21 cellular contexts compared by ENCODE assay signal in the genomic region with DNA sequence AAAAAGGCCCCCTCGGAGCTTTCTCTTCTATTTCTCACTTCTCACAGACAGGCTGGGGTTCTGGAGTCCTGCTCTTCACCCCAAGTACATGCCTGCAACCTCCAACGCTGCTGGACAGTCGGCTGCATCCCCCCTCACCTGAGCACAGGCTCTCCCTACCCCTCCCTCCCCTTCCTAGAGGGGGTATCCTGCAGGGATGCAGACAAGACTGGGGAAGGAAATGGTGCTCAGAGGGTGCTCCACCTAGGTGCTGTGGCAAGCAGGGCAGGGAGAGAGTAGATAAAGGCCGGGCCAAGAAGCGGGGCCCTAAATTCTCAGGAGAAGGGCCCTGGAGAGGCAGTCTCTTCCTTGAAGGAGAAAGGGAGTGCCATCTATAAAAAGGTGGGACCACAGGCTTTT. TPM values are rescaled to one million over a fixed set of nuclear protein-coding genes. Genes with fewer than 3 reads are reported as not detected.
A peak's percentile ranks its signal among the peaks of the same experiment; 100 is the strongest.
DNase-seq lines count a peak whose midpoint lies in the region; ATAC-seq, FAIRE-seq and TF ChIP-seq lines count a peak whose summit lies in the region.
"Had no signal": no experiment of that assay in that cellular context is flagged by ENCODE, and none has a peak within 500 bp of the region (broad histone marks: within the 10 kb centered on the region; RNA-seq: fewer than 3 reads in every experiment).

No MANE protein-coding gene starts in this region.

- peaks cover 6% of the 10 kb centered on the region for H3K27me3 Mint-ChIP-seq in nephron (ENCODE audit: low read depth)
- peaks cover 10% of the 10 kb centered on the region for H3K27me3 Mint-ChIP-seq in activated CD8-positive, alpha-beta T cell treated with anti-CD3 and anti-CD28 coated beads, Interleukin-2, amount 10 ng/mL, durations not matched to agents 7 days and 5 days (ENCODE audit: low read depth)

- H3K9me3 ChIP-seq in A549: no peaks in the 10 kb centered on the region
- H3K9me3 ChIP-seq in body of pancreas: no peaks in the 10 kb centered on the region
- no peaks in the 10 kb centered on the region for H3K9me3 ChIP-seq in adrenal gland (replicated peaks in 1 of 3)
- H3K9me3 ChIP-seq: transverse colon had no signal

- TF ChIP-seq CTCF in A549 (IDR thresholded peaks at IDR 0.05) (no peak), body of pancreas (IDR thresholded peaks at IDR 0.05) (no peak), nephron (IDR thresholded peaks at IDR 0.05; ENCODE audit: unreplicated experiment in 3 of 3) (no peak), adrenal gland (IDR thresholded peaks at IDR 0.05) (no peak)

- H3K27ac ChIP-seq in A549 (peak overlapping the region in 1 of 2 experiments; percentile 49; a peak in 3 of 6 replicates), body of pancreas (peak overlapping the region in 1 of 4 donors; percentile 20), adrenal gland (no peak overlapping the region)
- H3K27ac ChIP-seq: transverse colon had no signal

- H3K36me3 ChIP-seq in body of pancreas (replicated peaks in 1 of 2; ENCODE audit: insufficient read depth in 1 of 2, low read depth in 2 of 2) (no peaks in the 10 kb centered on the region), adrenal gland (replicated peaks in 1 of 2) (no peaks in the 10 kb centered on the region)
- H3K36me3 ChIP-seq: transverse colon had no signal

- H3K4me1 Mint-ChIP-seq in nephron: peaks cover 89% of the 10 kb centered on the region
- H3K4me1 Mint-ChIP-seq in activated CD8-positive, alpha-beta T cell treated with anti-CD3 and anti-CD28 coated beads, Interleukin-2, amount 10 ng/mL, durations not matched to agents 7 days and 5 days (ENCODE audit: low read depth): peaks cover 6% of the 10 kb centered on the region
- H3K4me1 Mint-ChIP-seq: stimulated activated memory B cell treated with anti-CD40 and anti-IgM and Interleukin-4, amounts not matched to agents 10 μg/mL and 1 μg/mL and 100 μg/mL, for 72 hours had no signal

- H3K4me1 ChIP-seq in A549 (peaks cover 37% of the 10 kb centered on the region), body of pancreas (peaks cover 13% of the 10 kb centered on the region), adrenal gland (replicated peaks in 1 of 2) (no peaks in the 10 kb centered on the region)
- H3K4me1 ChIP-seq: transverse colon had no signal

- H3K27me3 ChIP-seq in body of pancreas (no peaks in the 10 kb centered on the region), adrenal gland (no peaks in the 10 kb centered on the region)
- H3K27me3 ChIP-seq: transverse colon had no signal

- CTCF ChIA-PET in A549 (lab: Yijun Ruan, JAX): interaction anchor here (0.9 to 1.3 kb wide), 2 partner anchors 18 to 99 kb away, joined by 3 read pairs; no protein-coding TSS in a partner anchor
- CTCF ChIA-PET in activated CD8-positive, alpha-beta T cell treated with anti-CD3 and anti-CD28 coated beads, Interleukin-2, amount 10 ng/mL, durations not matched to agents 7 days and 5 days (lab: Charles Lee): no interaction called here

- no peak for TF ChIP-seq RAD21 in A549 (conservative IDR thresholded peaks at IDR 0.05 in 1 of 2, IDR thresholded peaks at IDR 0.05 in 1 of 2)
- TF ChIP-seq RAD21 in Ishikawa (IDR thresholded peaks at IDR 0.05; ENCODE audit: low read depth): no peak

- TF ChIP-seq EP300 in A549 (IDR thresholded peaks at IDR 0.05): no peak
- no peak for TF ChIP-seq EP300 in Ishikawa (IDR thresholded peaks at IDR 0.05; ENCODE audit: borderline replicate concordance)

- intact Hi-C loops in body of pancreas (cut with DNase I) (no loop called here), adrenal gland (cut with DNase I) (no loop called here)

- TF ChIP-seq POLR2A in A549 (IDR thresholded peaks at IDR 0.05; ENCODE audit: low read length): no peak
- TF ChIP-seq POLR2A in body of pancreas (IDR thresholded peaks at IDR 0.05): no peak
- no peak for TF ChIP-seq POLR2A in adrenal gland (IDR thresholded peaks at IDR 0.05)

- H3K36me3 Mint-ChIP-seq in nephron (ENCODE audit: low read depth): no peaks in the 10 kb centered on the region
- no peaks in the 10 kb centered on the region for H3K36me3 Mint-ChIP-seq in activated CD8-positive, alpha-beta T cell treated with anti-CD3 and anti-CD28 coated beads, Interleukin-2, amount 10 ng/mL, durations not matched to agents 7 days and 5 days (ENCODE audit: low read depth)
- H3K36me3 Mint-ChIP-seq: naive thymus-derived CD8-positive, alpha-beta T cell; stimulated activated memory B cell treated with anti-CD40 and anti-IgM and Interleukin-4, amounts not matched to agents 10 μg/mL and 1 μg/mL and 100 μg/mL, for 72 hours had no signal

- DNase-seq in A549 (ENCODE audit: low read depth in 1 of 2, low spot score in 1 of 2): no peak
- DNase-seq in body of pancreas: no peak
- DNase-seq in activated CD8-positive, alpha-beta T cell treated with anti-CD3 and anti-CD28 coated beads, Interleukin-2, amount 10 ng/mL, durations not matched to agents 7 days and 5 days: no peak
- no peak for DNase-seq in dermis blood vessel endothelial cell
- no peak for DNase-seq in T1000 (lab: John Stamatoyannopoulos, UW)
- no peak for DNase-seq in adrenal gland
- DNase-seq: central memory CD4-positive, alpha-beta T cell; effector memory CD4-positive, alpha-beta T cell; KG1; naive thymus-derived CD8-positive, alpha-beta T cell; NCI-H1092; OCI-M1; T-helper 2 cell; transverse colon had no signal

- POLR2A ChIA-PET in A549 (lab: Yijun Ruan, JAX): interaction anchor here (0.5 kb wide), 1 partner anchor 1205 kb away, joined by 3 read pairs; no protein-coding TSS in a partner anchor
- POLR2A ChIA-PET in activated CD8-positive, alpha-beta T cell treated with anti-CD3 and anti-CD28 coated beads, Interleukin-2, amount 10 ng/mL, durations not matched to agents 7 days and 5 days (lab: Charles Lee): no interaction called here

- H3K27ac Mint-ChIP-seq in nephron: peak overlapping the region; percentile 86 to 98 (median 97)
- H3K27ac Mint-ChIP-seq in activated CD8-positive, alpha-beta T cell treated with anti-CD3 and anti-CD28 coated beads, Interleukin-2, amount 10 ng/mL, durations not matched to agents 7 days and 5 days: no peak overlapping the region
- H3K27ac Mint-ChIP-seq: naive thymus-derived CD8-positive, alpha-beta T cell; stimulated activated memory B cell treated with anti-CD40 and anti-IgM and Interleukin-4, amounts not matched to agents 10 μg/mL and 1 μg/mL and 100 μg/mL, for 72 hours had no signal

- ATAC-seq in A549 (no peak), body of pancreas (peak; percentile 6)
- no peak for ATAC-seq in activated CD8-positive, alpha-beta T cell treated with anti-CD3 and anti-CD28 coated beads, Interleukin-2, amount 10 ng/mL, durations not matched to agents 7 days and 5 days
- ATAC-seq: naive thymus-derived CD8-positive, alpha-beta T cell; stimulated activated memory B cell treated with anti-CD40 and anti-IgM and Interleukin-4, amounts not matched to agents 10 μg/mL and 1 μg/mL and 100 μg/mL, for 72 hours had no signal

- 77% methylated on average over 4 of the region's 5 CpGs for WGBS in A549 (ENCODE audit: missing lambda C conversion rate)
- 65% methylated on average over 5 of the region's 5 CpGs for WGBS in body of pancreas, 2 donors
- 89 to 90% (median 89%) methylated on average over 5 of the region's 5 CpGs for WGBS in adrenal gland, 4 donors

- H3K4me2 ChIP-seq in A549: 0 out of 3 replicates have a peak overlapping the region, but pooled peaks have one; percentile 9

- no peak for FAIRE-seq in A549 (lab: Jason Lieb, UNC)
- FAIRE-seq: islet of Langerhans had no signal

- H3K4me3 ChIP-seq in A549: no peak overlapping the region
- H3K4me3 ChIP-seq in body of pancreas: no peak overlapping the region
- no peak overlapping the region for H3K4me3 ChIP-seq in adrenal gland
- H3K4me3 ChIP-seq: lung, transverse colon had no signal

- H3K9me3 Mint-ChIP-seq in nephron: no peaks in the 10 kb centered on the region
- no peaks in the 10 kb centered on the region for H3K9me3 Mint-ChIP-seq in activated CD8-positive, alpha-beta T cell treated with anti-CD3 and anti-CD28 coated beads, Interleukin-2, amount 10 ng/mL, durations not matched to agents 7 days and 5 days (ENCODE audit: insufficient read depth)
- H3K9me3 Mint-ChIP-seq: stimulated activated memory B cell treated with anti-CD40 and anti-IgM and Interleukin-4, amounts not matched to agents 10 μg/mL and 1 μg/mL and 100 μg/mL, for 72 hours had no signal

- H3K4me3 Mint-ChIP-seq in nephron: peak overlapping the region; percentile 30 to 76 (median 71)
- H3K4me3 Mint-ChIP-seq in activated CD8-positive, alpha-beta T cell treated with anti-CD3 and anti-CD28 coated beads, Interleukin-2, amount 10 ng/mL, durations not matched to agents 7 days and 5 days: no peak overlapping the region
- H3K4me3 Mint-ChIP-seq: stimulated activated memory B cell treated with anti-CD40 and anti-IgM and Interleukin-4, amounts not matched to agents 10 μg/mL and 1 μg/mL and 100 μg/mL, for 72 hours had no signal

RNA-seq across cellular contexts. Expression of gene STRA6, which starts 7.0 kb away (rescaled TPM):
- 35.0 and 49.8 TPM in 2 replicates for polyA plus RNA-seq in A549 (2011; rRNA removed)
- polyA plus RNA-seq in A549 (2012; cell fraction: cytosol; rRNA removed): 31.3 and 39.8 TPM in 2 replicates
- polyA plus RNA-seq in A549 (2012; cell fraction: nucleus; rRNA removed): 165 and 201 TPM in 2 replicates
- 60.6 to 76.4 TPM (median 70.2 TPM) in 3 replicates for polyA plus RNA-seq in A549 (2017; fragmentation: RNase III; extraction: RNeasy Plus Mini Kit Qiagen cat#74134 plus additional on column Dnase treatment)
- polyA minus RNA-seq in A549 (2011; rRNA and poly(A)+ RNA removed): 63.6 and 65.0 TPM in 2 replicates
- not detected for total RNA-seq in body of pancreas
- not detected for total RNA-seq in activated CD8-positive, alpha-beta T cell treated with anti-CD3 and anti-CD28 coated beads, Interleukin-2, amount 10 ng/mL, durations not matched to agents 7 days and 5 days
- total RNA-seq in dermis blood vessel endothelial cell: 0.51 TPM in 1 of 2 replicates, not detected in the other
- 1 to 10 TPM in 4 of 8 donors, under 1 TPM in 2, not detected in 2; 0.22 to 4.5 (median 2.2) TPM for total RNA-seq in adrenal gland
- 10 to 100 TPM in 1 of 3 donors, 1 to 10 TPM in 2; 1.2 to 11.7 (median 9.4) TPM for polyA plus RNA-seq in adrenal gland
- total RNA-seq: activated CD8-positive, alpha-beta memory T cell treated with anti-CD3 and anti-CD28 coated beads for 36 hours; naive thymus-derived CD8-positive, alpha-beta T cell; transverse colon had no signal
- polyA plus RNA-seq: fibroblast of lung; naive thymus-derived CD8-positive, alpha-beta T cell had no signal

RNA-seq across cellular contexts. Expression of gene CCDC33, which starts 26.6 kb away (rescaled TPM):
- 5.4 and 5.9 TPM in 2 replicates for polyA plus RNA-seq in A549 (2011; rRNA removed)
- polyA plus RNA-seq in A549 (2012; cell fraction: cytosol; rRNA removed): 5.2 and 6.0 TPM in 2 replicates
- polyA plus RNA-seq in A549 (2012; cell fraction: nucleus; rRNA removed): 5.8 and 6.5 TPM in 2 replicates
- 9.2 to 11.9 TPM (median 10.4 TPM) in 3 replicates for polyA plus RNA-seq in A549 (2017; fragmentation: RNase III; extraction: RNeasy Plus Mini Kit Qiagen cat#74134 plus additional on column Dnase treatment)
- polyA minus RNA-seq in A549 (2011; rRNA and poly(A)+ RNA removed): 4.5 and 4.6 TPM in 2 replicates
- not detected for total RNA-seq in body of pancreas
- not detected for total RNA-seq in activated CD8-positive, alpha-beta T cell treated with anti-CD3 and anti-CD28 coated beads, Interleukin-2, amount 10 ng/mL, durations not matched to agents 7 days and 5 days
- total RNA-seq in dermis blood vessel endothelial cell: 0.05 TPM in 1 of 2 replicates, not detected in the other
- under 1 TPM in 5 of 8 donors, not detected in 3; 0.11 to 0.63 (median 0.16) TPM for total RNA-seq in adrenal gland
- polyA plus RNA-seq in adrenal gland: under 1 TPM; 0.30 to 0.48 (median 0.42) TPM
- total RNA-seq: activated CD8-positive, alpha-beta memory T cell treated with anti-CD3 and anti-CD28 coated beads for 36 hours; fibroblast of lung; naive thymus-derived CD8-positive, alpha-beta T cell had no signal
- polyA plus RNA-seq: fibroblast of lung; naive thymus-derived CD8-positive, alpha-beta T cell had no signal

RNA-seq across cellular contexts. Expression of gene ISLR, which starts 36.0 kb away (rescaled TPM):
- polyA plus RNA-seq in A549 (2011; rRNA removed) (0.10 and 0.28 TPM in 2 replicates), A549 (2017; fragmentation: RNase III; extraction: RNeasy Plus Mini Kit Qiagen cat#74134 plus additional on column Dnase treatment) (0.25 to 0.43 TPM (median 0.30 TPM) in 3 replicates), adrenal gland (10 to 100 TPM in 2 of 3 donors, 1 to 10 TPM in 1; 6.1 to 26.3 (median 19.2) TPM)
- 0.11 and 0.17 TPM in 2 replicates for polyA plus RNA-seq in A549 (2012; cell fraction: cytosol; rRNA removed)
- polyA plus RNA-seq in A549 (2012; cell fraction: nucleus; rRNA removed): 0.59 and 1.1 TPM in 2 replicates
- 0.12 TPM in 1 of 2 replicates, not detected in the other for polyA minus RNA-seq in A549 (2011; rRNA and poly(A)+ RNA removed)
- total RNA-seq in body of pancreas (10 to 100 TPM; 10.5 to 15.8 TPM), dermis blood vessel endothelial cell (0.17 and 0.79 TPM in 2 replicates), adrenal gland (10 to 100 TPM in 7 of 8 donors, 1 to 10 TPM in 1; 7.9 to 63.4 (median 35.2) TPM)
- total RNA-seq in activated CD8-positive, alpha-beta T cell treated with anti-CD3 and anti-CD28 coated beads, Interleukin-2, amount 10 ng/mL, durations not matched to agents 7 days and 5 days: not detected
- total RNA-seq: activated CD8-positive, alpha-beta memory T cell treated with anti-CD3 and anti-CD28 coated beads for 36 hours; naive thymus-derived CD8-positive, alpha-beta T cell had no signal
- polyA plus RNA-seq: naive thymus-derived CD8-positive, alpha-beta T cell had no signal
